8 cellular contexts compared by ENCODE assay signal in genomic region chr11:73314121-73314948, GRCh38. TPM values are rescaled to one million over a fixed set of nuclear protein-coding genes. Genes with fewer than 3 reads are reported as not detected.
DNase-seq lines count a peak whose midpoint lies in the region; ATAC-seq and TF ChIP-seq lines count a peak whose summit lies in the region.

No MANE protein-coding gene starts in this region.

- peak; percentile 40 for ATAC-seq in HG02798 (IDR thresholded peaks at IDR 0.05; ENCODE audit: poor library complexity, unreplicated experiment)
- ATAC-seq in lung (ENCODE audit: insufficient read depth, low FRiP score) = no peak
- ATAC-seq in GM21367 (IDR thresholded peaks at IDR 0.05; ENCODE audit: unreplicated experiment) = no peak
- no peak for ATAC-seq in GM21528 (IDR thresholded peaks at IDR 0.05; ENCODE audit: low FRiP score, unreplicated experiment)

- BruUV-seq in A673 (replicated peaks; lab: Mats Ljungman, UMichigan) = no TSS peak

- H3K9me3 ChIP-seq in A673 (ENCODE audit: low read depth, low read length, poor library complexity, severe bottlenecking) (no peaks in the 10 kb centered on the region), lung (ENCODE audit: control insufficient read depth in 2 of 2, insufficient read depth in 1 of 2, low read length in 1 of 2) (no peaks in the 10 kb centered on the region), vagina (no peaks in the 10 kb centered on the region)

- intact Hi-C loops in A673 (cut with micrococcal nuclease; ENCODE audit: unreplicated experiment) (no loop called here), vagina (cut with DNase I) (no loop called here)

- WGBS in lung, 2 donors = 53 to 61% methylated on average over 11 of the region's 11 CpGs

- H3K36me3 ChIP-seq in A673 (ENCODE audit: insufficient read depth, low read length, poor library complexity, severe bottlenecking) = no peaks in the 10 kb centered on the region
- H3K36me3 ChIP-seq in brain microvascular endothelial cell (replicated peaks) = peaks cover 2% of the 10 kb centered on the region
- H3K36me3 ChIP-seq in lung (ENCODE audit: control insufficient read depth in 2 of 2, insufficient read depth in 2 of 2, low read length in 2 of 2) = no peaks in the 10 kb centered on the region
- no peaks in the 10 kb centered on the region for H3K36me3 ChIP-seq in vagina

- POLR2A ChIA-PET in A673 (lab: Charles Lee; ENCODE audit: low non-redundant PET) = no interaction called here

- no peaks in the 10 kb centered on the region for H3K27me3 ChIP-seq in A673 (replicated peaks; ENCODE audit: insufficient read depth, low read depth, low read length, poor library complexity)
- no peaks in the 10 kb centered on the region for H3K27me3 ChIP-seq in brain microvascular endothelial cell (replicated peaks)
- no peaks in the 10 kb centered on the region for H3K27me3 ChIP-seq in lung (ENCODE audit: control insufficient read depth, insufficient read depth)
- no peaks in the 10 kb centered on the region for H3K27me3 ChIP-seq in vagina

- H3K27ac ChIP-seq in A673 (ENCODE audit: low read depth, low read length, poor library complexity, severe bottlenecking) = peak overlapping the region; percentile 61
- H3K27ac ChIP-seq in brain microvascular endothelial cell = peak overlapping the region; percentile 85
- peak overlapping the region; percentile 62 to 81 for H3K27ac ChIP-seq in lung (ENCODE audit: low read depth in 1 of 2, low read length in 1 of 2)
- peak overlapping the region; percentile 98 for H3K27ac ChIP-seq in vagina

- no peak for TF ChIP-seq POLR2A in vagina (IDR thresholded peaks at IDR 0.05)

- CTCF ChIA-PET in A673 (lab: Charles Lee) = interaction anchor here (0.6 to 1.7 kb wide), 2 partner anchors 21 kb away, joined by 4 to 9 read pairs; no protein-coding TSS in a partner anchor

- H3K4me1 ChIP-seq in A673 (ENCODE audit: insufficient read depth, low read length, poor library complexity, severe bottlenecking) (peaks cover 70% of the 10 kb centered on the region), lung (ENCODE audit: control insufficient read depth in 2 of 2, insufficient read depth in 2 of 2, low read length in 2 of 2) (peaks cover 22 to 56% of the 10 kb centered on the region in 2 donors), vagina (peaks cover 99% of the 10 kb centered on the region)

- in situ Hi-C loops in brain microvascular endothelial cell (cut with HindIII; ENCODE audit: low pct_ligation_motif_present, low sequenced_read_pairs) = no loop called here

- TF ChIP-seq CTCF in A673 (conservative IDR thresholded peaks at IDR 0.05; ENCODE audit: low read depth, low read length) (no peak), brain microvascular endothelial cell (IDR thresholded peaks at IDR 0.05; ENCODE audit: low read depth, low read length, missing control alignments) (peak; percentile 29), lung (IDR thresholded peaks at IDR 0.05; ENCODE audit: control extremely low read depth, extremely low read depth) (no peak), vagina (IDR thresholded peaks at IDR 0.05) (no peak)

- peak; percentile 53 for DNase-seq in A673 (ENCODE audit: low spot score)
- peak; percentile 83 for DNase-seq in brain microvascular endothelial cell
- peak; percentile 51 for DNase-seq in lung (ENCODE audit: low spot score)
- no peak for DNase-seq in vagina (ENCODE audit: extremely low spot score in 2 of 2)
- no peak for DNase-seq in KG1 (lab: John Stamatoyannopoulos, UW)

- H3K4me3 ChIP-seq in A673 (ENCODE audit: low read depth, low read length, poor library complexity, severe bottlenecking) (no peak overlapping the region), brain microvascular endothelial cell (ENCODE audit: low read depth, low read length) (no peak overlapping the region), lung (no peak overlapping the region), vagina (peak overlapping the region; percentile 84 to 85)

RNA-seq across cellular contexts. Expression of gene ARHGEF17, which starts 6.3 kb away (rescaled TPM):
- total RNA-seq in A673 (2021) = 24.0 and 32.0 TPM in 2 replicates
- 10 to 100 TPM; 67.6 to 74.6 TPM for total RNA-seq in lung
- polyA plus RNA-seq in lung = 10 to 100 TPM; 27.9 to 39.4 TPM
- 32.9 TPM for total RNA-seq in vagina

RNA-seq across cellular contexts. Expression of gene P2RY6, which starts 42.2 kb away (rescaled TPM):
- 0.43 TPM in 1 of 2 replicates, not detected in the other for total RNA-seq in A673 (2021)
- 1 to 10 TPM; 3.1 to 4.2 TPM for total RNA-seq in lung
- 10 to 100 TPM in 1 of 2 donors, 1 to 10 TPM in 1; 3.0 to 13.0 TPM for polyA plus RNA-seq in lung
- 2.0 TPM for total RNA-seq in vagina

Comparison
In these comparisons a context has a peak if more than half of its experiments do, and no peak if none do; other contexts are left out.
1. DNase-seq: peak in A673 (single experiment), brain microvascular endothelial cell (single experiment) and lung (single experiment); none in vagina (0 of 2) and KG1 (single experiment).
2. H3K4me3 ChIP-seq: peak in vagina (2 of 2); none in A673 (single experiment), brain microvascular endothelial cell (single experiment) and lung (single experiment).
3. Peak in every context shown above with its lines, with median percentiles within 50 percentile points of each other: H3K27ac ChIP-seq.